In genomic region chr17:14541714-14542113, GRCh38 we compare ENCODE assay signal across 1 cellular context.
A peak's percentile ranks its signal among the peaks of the same experiment; 100 is the strongest.
TF ChIP-seq lines count a peak whose summit lies in the region.

No MANE protein-coding gene starts in this region.

TF ChIP-seq in HEK293, 187 proteins besides CTCF, POLR2A, EP300 and RAD21 (continued from another document):
- TF ChIP-seq PRDM2 (tag by site-specific recombination; IDR thresholded peaks at IDR 0.05; ENCODE audit: borderline replicate concordance) (no peak), ZNF175 (tag by site-specific recombination; IDR thresholded peaks at IDR 0.05) (no peak), ZNF558 (tag by site-specific recombination; IDR thresholded peaks at IDR 0.05) (no peak), SALL2 (tag by site-specific recombination; IDR thresholded peaks at IDR 0.05; ENCODE audit: borderline replicate concordance) (no peak), SCRT1 (tag by site-specific recombination; IDR thresholded peaks at IDR 0.05; ENCODE audit: borderline replicate concordance) (no peak), ZBTB49 (tag by site-specific recombination; IDR thresholded peaks at IDR 0.05; ENCODE audit: low read depth) (no peak), PRDM1 (tag by site-specific recombination; IDR thresholded peaks at IDR 0.05) (peak; percentile 89), ZNF239 (tag by site-specific recombination; IDR thresholded peaks at IDR 0.05) (no peak), ZNF837 (tag by site-specific recombination; IDR thresholded peaks at IDR 0.05) (no peak), ZNF132 (tag by site-specific recombination; IDR thresholded peaks at IDR 0.05; ENCODE audit: borderline replicate concordance) (no peak), ZBTB7A (tag by site-specific recombination; IDR thresholded peaks at IDR 0.05; ENCODE audit: low read depth) (no peak)
